1 cellular context compared by ENCODE assay signal in the genomic region with DNA sequence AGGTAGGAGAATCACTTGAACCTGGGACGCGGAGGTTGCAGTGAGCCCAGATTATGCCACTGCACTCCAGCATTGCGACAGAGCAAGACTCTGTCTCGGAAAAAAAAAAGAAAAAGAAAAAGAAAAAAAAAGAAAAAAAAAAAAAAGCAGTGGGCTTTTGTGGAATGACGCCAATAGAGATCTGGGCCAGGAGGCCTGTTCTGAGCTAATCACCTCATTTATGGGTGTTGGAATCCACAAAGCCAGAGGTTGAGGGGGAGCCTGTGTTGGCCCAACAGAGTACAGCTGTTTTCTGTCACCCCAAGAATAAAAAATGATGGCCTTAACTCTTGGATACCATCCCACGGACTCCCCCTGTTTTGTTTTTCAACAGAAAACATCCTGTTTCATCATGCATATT.
TF ChIP-seq lines count a peak whose summit lies in the region.

No MANE protein-coding gene starts in this region.

TF ChIP-seq in IMR-90, 13 proteins besides CTCF, POLR2A, EP300 and RAD21:
- TF ChIP-seq RCOR1 (IDR thresholded peaks at IDR 0.05; ENCODE audit: insufficient replicate concordance, low read length): no peak
- no peak for TF ChIP-seq MXI1 (IDR thresholded peaks at IDR 0.05; ENCODE audit: borderline replicate concordance, low read depth, low read length)
- TF ChIP-seq CHD1 (IDR thresholded peaks at IDR 0.05; ENCODE audit: low read depth, low read length): no peak
- TF ChIP-seq, protein P1, sequence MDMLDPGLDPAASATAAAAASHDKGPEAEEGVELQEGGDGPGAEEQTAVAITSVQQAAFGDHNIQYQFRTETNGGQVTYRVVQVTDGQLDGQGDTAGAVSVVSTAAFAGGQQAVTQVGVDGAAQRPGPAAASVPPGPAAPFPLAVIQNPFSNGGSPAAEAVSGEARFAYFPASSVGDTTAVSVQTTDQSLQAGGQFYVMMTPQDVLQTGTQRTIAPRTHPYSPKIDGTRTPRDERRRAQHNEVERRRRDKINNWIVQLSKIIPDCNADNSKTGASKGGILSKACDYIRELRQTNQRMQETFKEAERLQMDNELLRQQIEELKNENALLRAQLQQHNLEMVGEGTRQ (IDR thresholded peaks at IDR 0.05; ENCODE audit: low read depth, low read length): no peak
- no peak for TF ChIP-seq MAFK (IDR thresholded peaks at IDR 0.05; ENCODE audit: low read depth, low read length)
- no peak for TF ChIP-seq MAZ (IDR thresholded peaks at IDR 0.05; ENCODE audit: borderline replicate concordance, low read depth, low read length)
- no peak for TF ChIP-seq RFX5 (IDR thresholded peaks at IDR 0.05; ENCODE audit: low read depth, low read length)
- TF ChIP-seq, protein P2, sequence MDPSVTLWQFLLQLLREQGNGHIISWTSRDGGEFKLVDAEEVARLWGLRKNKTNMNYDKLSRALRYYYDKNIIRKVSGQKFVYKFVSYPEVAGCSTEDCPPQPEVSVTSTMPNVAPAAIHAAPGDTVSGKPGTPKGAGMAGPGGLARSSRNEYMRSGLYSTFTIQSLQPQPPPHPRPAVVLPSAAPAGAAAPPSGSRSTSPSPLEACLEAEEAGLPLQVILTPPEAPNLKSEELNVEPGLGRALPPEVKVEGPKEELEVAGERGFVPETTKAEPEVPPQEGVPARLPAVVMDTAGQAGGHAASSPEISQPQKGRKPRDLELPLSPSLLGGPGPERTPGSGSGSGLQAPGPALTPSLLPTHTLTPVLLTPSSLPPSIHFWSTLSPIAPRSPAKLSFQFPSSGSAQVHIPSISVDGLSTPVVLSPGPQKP (IDR thresholded peaks at IDR 0.05; ENCODE audit: borderline replicate concordance, low read depth, low read length): no peak
- TF ChIP-seq NFE2L2 (IDR thresholded peaks at IDR 0.05; ENCODE audit: low read depth, low read length): no peak
- no peak for TF ChIP-seq SMC3 (IDR thresholded peaks at IDR 0.05; ENCODE audit: low read depth, low read length)
